In genomic region chr3:111984636-111985298, GRCh38 we compare ENCODE assay signal across 26 cellular contexts.
DNase-seq lines count a peak whose midpoint lies in the region; ATAC-seq and TF ChIP-seq lines count a peak whose summit lies in the region.
"Had no signal": no experiment of that assay in that cellular context is flagged by ENCODE, and none has a peak within 500 bp of the region (broad histone marks: within the 10 kb centered on the region; RNA-seq: fewer than 3 reads in every experiment).

No MANE protein-coding gene starts in this region.

- H3K4me2 ChIP-seq in Loucy (ENCODE audit: low read depth, low read length, poor library complexity, severe bottlenecking), result peak overlapping the region; percentile 75
- H3K4me2 ChIP-seq: neural progenitor cell had no signal

- no peak for ATAC-seq in effector memory CD8-positive, alpha-beta T cell (replicated peaks)
- no peak for ATAC-seq in HG03460 (IDR thresholded peaks at IDR 0.05; ENCODE audit: unreplicated experiment)
- ATAC-seq: gastrocnemius medialis, left ventricle myocardium superior, right cardiac atrium had no signal

- H3K4me1 Mint-ChIP-seq in activated naive CD4-positive, alpha-beta T cell treated with anti-CD3 and anti-CD28 coated beads, Interleukin-2, amount 50 U/mL, for 24 hours, result peaks cover 90% of the 10 kb centered on the region
- peaks cover 21 to 33% of the 10 kb centered on the region in 2 donors for H3K4me1 Mint-ChIP-seq in effector memory CD8-positive, alpha-beta T cell (ENCODE audit: low read depth in 2 of 2)
- peaks cover 70% of the 10 kb centered on the region for H3K4me1 Mint-ChIP-seq in stimulated activated naive CD8-positive, alpha-beta T cell treated with anti-CD3 and anti-CD28 coated beads, Interleukin-15, Interleukin-2, amounts not matched to agents 100 ng/mL and 50 ng/mL, for 24 hours (ENCODE audit: low read depth)

- no peak overlapping the region for H3K4me3 ChIP-seq in Loucy (ENCODE audit: low read length, poor library complexity, severe bottlenecking)
- H3K4me3 ChIP-seq: coronary artery, gastrocnemius medialis, GM23248, neural progenitor cell, SJSA1, spleen, thyroid gland had no signal

- H3K36me3 ChIP-seq in Loucy (ENCODE audit: insufficient read depth, low read length), result peaks cover 10% of the 10 kb centered on the region; the same call in 1 of the 2 replicates

- H3K9me3 ChIP-seq in Loucy (ENCODE audit: insufficient read depth, low read depth, low read length), result no peaks in the 10 kb centered on the region
- H3K9me3 ChIP-seq: gastrocnemius medialis, SJSA1, spleen, thyroid gland had no signal

- peak overlapping the region; percentile 80 for H3K27ac Mint-ChIP-seq in activated naive CD4-positive, alpha-beta T cell treated with anti-CD3 and anti-CD28 coated beads, Interleukin-2, amount 50 U/mL, for 24 hours
- H3K27ac Mint-ChIP-seq in effector memory CD8-positive, alpha-beta T cell, result peak overlapping the region; percentile 17 to 68
- H3K27ac Mint-ChIP-seq in stimulated activated naive CD8-positive, alpha-beta T cell treated with anti-CD3 and anti-CD28 coated beads, Interleukin-15, Interleukin-2, amounts not matched to agents 100 ng/mL and 50 ng/mL, for 24 hours, result peak overlapping the region; percentile 12
- H3K27ac Mint-ChIP-seq: neural progenitor cell had no signal

- no peaks in the 10 kb centered on the region; the same call in 1 of the 2 replicates for H3F3A ChIP-seq in Loucy (ENCODE audit: low read depth)

- H4K20me1 ChIP-seq in Loucy (ENCODE audit: insufficient read depth, low read length, poor library complexity, severe bottlenecking), result peaks cover 51% of the 10 kb centered on the region

- H3K9me2 ChIP-seq in Loucy (replicated peaks; ENCODE audit: low read depth, low read length), result no peaks in the 10 kb centered on the region

- H3K4me1 ChIP-seq in Loucy (ENCODE audit: insufficient read depth, low read length, poor library complexity, severe bottlenecking), result peaks cover 64% of the 10 kb centered on the region
- H3K4me1 ChIP-seq: SJSA1 had no signal

- no peaks in the 10 kb centered on the region for H3K9me3 Mint-ChIP-seq in activated naive CD4-positive, alpha-beta T cell treated with anti-CD3 and anti-CD28 coated beads, Interleukin-2, amount 50 U/mL, for 24 hours
- no peaks in the 10 kb centered on the region for H3K9me3 Mint-ChIP-seq in effector memory CD8-positive, alpha-beta T cell
- no peaks in the 10 kb centered on the region for H3K9me3 Mint-ChIP-seq in stimulated activated naive CD8-positive, alpha-beta T cell treated with anti-CD3 and anti-CD28 coated beads, Interleukin-15, Interleukin-2, amounts not matched to agents 100 ng/mL and 50 ng/mL, for 24 hours
- H3K9me3 Mint-ChIP-seq: IgD-negative memory B cell, neural progenitor cell had no signal

- no peak overlapping the region for H3K4me3 Mint-ChIP-seq in activated naive CD4-positive, alpha-beta T cell treated with anti-CD3 and anti-CD28 coated beads, Interleukin-2, amount 50 U/mL, for 24 hours
- no peak overlapping the region for H3K4me3 Mint-ChIP-seq in effector memory CD8-positive, alpha-beta T cell
- no peak overlapping the region for H3K4me3 Mint-ChIP-seq in stimulated activated naive CD8-positive, alpha-beta T cell treated with anti-CD3 and anti-CD28 coated beads, Interleukin-15, Interleukin-2, amounts not matched to agents 100 ng/mL and 50 ng/mL, for 24 hours
- H3K4me3 Mint-ChIP-seq: IgD-negative memory B cell, neural progenitor cell had no signal

- no peak for DNase-seq in activated naive CD4-positive, alpha-beta T cell treated with Interleukin-2 at 50 U/mL for 16 hours
- DNase-seq in effector memory CD8-positive, alpha-beta T cell, result no peak
- DNase-seq in substantia nigra (lab: John Stamatoyannopoulos, UW), result no peak
- DNase-seq: activated CD4-positive, alpha-beta T cell treated with anti-CD3 and anti-CD28 coated beads, Interleukin-2, amount 50 U/mL, for 48 hours; amniotic stem cell; DMS79; gastrocnemius medialis; GM23248; left ventricle myocardium superior; NCI-H1092 treated with DMSO at 0.1 percent for 48 hours; NCI-H187 treated with DMSO at 0.1 percent for 48 hours; NCI-H69; right cardiac atrium; spleen; stimulated activated CD4-positive, alpha-beta T cell treated with anti-CD3 and anti-CD28 coated beads, Interleukin-2, amount 100 ng/mL, for 48 hours; stimulated activated naive CD4-positive, alpha-beta T cell; thyroid gland; WERI-Rb-1 had no signal

- no peaks in the 10 kb centered on the region for H3K27me3 ChIP-seq in Loucy (ENCODE audit: insufficient read depth, low read length, poor library complexity, severe bottlenecking)
- H3K27me3 ChIP-seq: gastrocnemius medialis, neural progenitor cell, SJSA1, spleen, thyroid gland had no signal

- no peaks in the 10 kb centered on the region for H3K27me3 Mint-ChIP-seq in activated naive CD4-positive, alpha-beta T cell treated with anti-CD3 and anti-CD28 coated beads, Interleukin-2, amount 50 U/mL, for 24 hours
- H3K27me3 Mint-ChIP-seq in effector memory CD8-positive, alpha-beta T cell, result no peaks in the 10 kb centered on the region
- H3K27me3 Mint-ChIP-seq in stimulated activated naive CD8-positive, alpha-beta T cell treated with anti-CD3 and anti-CD28 coated beads, Interleukin-15, Interleukin-2, amounts not matched to agents 100 ng/mL and 50 ng/mL, for 24 hours, result no peaks in the 10 kb centered on the region
- H3K27me3 Mint-ChIP-seq: IgD-negative memory B cell had no signal

- H3K9ac ChIP-seq in Loucy (ENCODE audit: low read depth, low read length, poor library complexity, severe bottlenecking), result no peak overlapping the region
- H3K9ac ChIP-seq: GM23248, neural progenitor cell had no signal

- peaks cover 22% of the 10 kb centered on the region for H3K36me3 Mint-ChIP-seq in activated naive CD4-positive, alpha-beta T cell treated with anti-CD3 and anti-CD28 coated beads, Interleukin-2, amount 50 U/mL, for 24 hours
- peaks cover 24% of the 10 kb centered on the region for H3K36me3 Mint-ChIP-seq in effector memory CD8-positive, alpha-beta T cell (ENCODE audit: insufficient read depth)
- H3K36me3 Mint-ChIP-seq in stimulated activated naive CD8-positive, alpha-beta T cell treated with anti-CD3 and anti-CD28 coated beads, Interleukin-15, Interleukin-2, amounts not matched to agents 100 ng/mL and 50 ng/mL, for 24 hours (ENCODE audit: low read depth), result peaks cover 61% of the 10 kb centered on the region
- H3K36me3 Mint-ChIP-seq: IgD-negative memory B cell had no signal

- peaks cover 58% of the 10 kb centered on the region for H3K79me2 ChIP-seq in Loucy (ENCODE audit: insufficient read depth, low read length)

- no peak for TF ChIP-seq CTCF in Loucy (conservative IDR thresholded peaks at IDR 0.05; ENCODE audit: low read length)

- no peak overlapping the region for H2AFZ ChIP-seq in Loucy (ENCODE audit: low read length)
- H2AFZ ChIP-seq: GM23248, neural progenitor cell had no signal

- H3K27ac ChIP-seq in substantia nigra (ENCODE audit: low read depth, low read length, poor library complexity, severe bottlenecking), result no peak overlapping the region
- H3K27ac ChIP-seq: coronary artery, gastrocnemius medialis, GM23248, neural progenitor cell, SJSA1, spleen, WERI-Rb-1 had no signal

Comparison
In these comparisons a context has a peak if more than half of its experiments do, and no peak if none do; other contexts are left out.
1. H3K27ac Mint-ChIP-seq: peak in every context shown above with its lines; median percentile 80 in activated naive CD4-positive, alpha-beta T cell treated with anti-CD3 and anti-CD28 coated beads, Interleukin-2, amount 50 U/mL, for 24 hours; 42 in effector memory CD8-positive, alpha-beta T cell; 12 in stimulated activated naive CD8-positive, alpha-beta T cell treated with anti-CD3 and anti-CD28 coated beads, Interleukin-15, Interleukin-2, amounts not matched to agents 100 ng/mL and 50 ng/mL, for 24 hours.